Comparison of ENCODE assay signal across 12 cellular contexts in the genomic region with DNA sequence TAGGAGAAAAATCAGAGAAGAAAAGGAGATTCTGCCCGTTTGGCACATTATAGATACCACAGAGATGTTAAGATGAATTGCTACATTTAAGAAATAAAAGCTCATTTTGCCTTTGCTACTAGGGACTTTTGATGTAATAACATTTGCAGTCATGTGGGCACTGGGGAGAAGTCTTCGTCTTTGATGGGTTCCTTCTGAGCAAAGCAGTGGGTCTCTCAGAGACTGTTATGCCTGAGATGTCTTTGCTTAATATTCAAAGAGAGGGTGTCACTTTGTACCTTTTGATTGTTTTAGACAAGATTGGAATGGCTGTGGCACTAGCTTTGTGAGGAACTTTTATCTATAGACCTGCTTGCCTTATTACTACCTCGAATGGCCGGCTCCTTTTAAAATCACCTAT. TPM values are rescaled to one million over a fixed set of nuclear protein-coding genes. Genes with fewer than 3 reads are reported as not detected.
DNase-seq lines count a peak whose midpoint lies in the region; ATAC-seq, FAIRE-seq and TF ChIP-seq lines count a peak whose summit lies in the region.
"Had no signal": no experiment of that assay in that cellular context is flagged by ENCODE, and none has a peak within 500 bp of the region (broad histone marks: within the 10 kb centered on the region; RNA-seq: fewer than 3 reads in every experiment).

No MANE protein-coding gene starts in this region.

- no peak for TF ChIP-seq CTCF in 22Rv1 (IDR thresholded peaks at IDR 0.05)
- no peak for TF ChIP-seq CTCF in colonic mucosa (IDR thresholded peaks at IDR 0.05)
- no peak for TF ChIP-seq CTCF in neural cell (IDR thresholded peaks at IDR 0.05; ENCODE audit: poor library complexity, severe bottlenecking)

- TF ChIP-seq EP300 in neural cell (conservative IDR thresholded peaks at IDR 0.05; ENCODE audit: poor library complexity, severe bottlenecking), result no peak

- no peak for ATAC-seq in HG02623 (IDR thresholded peaks at IDR 0.05; ENCODE audit: unreplicated experiment)

- H3K9ac ChIP-seq in Karpas-422 (ENCODE audit: low read length) (peak overlapping the region; percentile 31), colonic mucosa (ENCODE audit: low read depth in 2 of 2, low read length in 2 of 2) (no peak overlapping the region), neural cell (ENCODE audit: low read length) (peak overlapping the region; percentile 74)

- intact Hi-C loops in colonic mucosa (cut with DNase I), result no loop called here

- H3K9me2 ChIP-seq in Karpas-422 (replicated peaks; ENCODE audit: insufficient read depth, low read length) (no peaks in the 10 kb centered on the region), neural cell (ENCODE audit: insufficient read depth, low read length) (no peaks in the 10 kb centered on the region)

- H3K4me1 ChIP-seq in Karpas-422 (ENCODE audit: low read length), result peaks cover 46% of the 10 kb centered on the region
- H3K4me1 ChIP-seq in colonic mucosa, result peaks cover 4% of the 10 kb centered on the region

- H4K20me1 ChIP-seq in Karpas-422 (ENCODE audit: insufficient read depth, low read depth, low read length) (no peaks in the 10 kb centered on the region), neural cell (ENCODE audit: insufficient read depth) (no peaks in the 10 kb centered on the region)

- H2AFZ ChIP-seq in Karpas-422 (ENCODE audit: low read length) (no peak overlapping the region), neural cell (ENCODE audit: low read depth, low read length) (no peak overlapping the region)

- H3K79me2 ChIP-seq in Karpas-422 (ENCODE audit: low read length) (peaks cover 62% of the 10 kb centered on the region), neural cell (replicated peaks; ENCODE audit: insufficient read depth, low read length) (peaks cover 31% of the 10 kb centered on the region)

- H3K4me3 ChIP-seq in Karpas-422 (ENCODE audit: low read length), result 0 out of 2 replicates have a peak overlapping the region, but pooled peaks have one; percentile 32
- H3K4me3 ChIP-seq in colonic mucosa, result no peak overlapping the region
- peak overlapping the region; percentile 62 for H3K4me3 ChIP-seq in neural cell (ENCODE audit: low read length)

- H3F3A ChIP-seq in neural cell (ENCODE audit: insufficient read depth, low read length, poor library complexity, severe bottlenecking), result peaks cover 7% of the 10 kb centered on the region

- TF ChIP-seq RAD21 in neural cell (conservative IDR thresholded peaks at IDR 0.05), result no peak

- H3K36me3 ChIP-seq in Karpas-422 (ENCODE audit: insufficient read depth, low read length) (no peaks in the 10 kb centered on the region), colonic mucosa (no peaks in the 10 kb centered on the region), neural cell (ENCODE audit: insufficient read depth, low read length) (no peaks in the 10 kb centered on the region)

- H3K27ac ChIP-seq in 22Rv1 (peak overlapping the region; percentile 82), Karpas-422 (ENCODE audit: low read length) (peak overlapping the region; percentile 77), colonic mucosa (peak overlapping the region; percentile 82), neural cell (ENCODE audit: low read length) (peak overlapping the region; percentile 95)

- H3K9me3 ChIP-seq in Karpas-422 (ENCODE audit: low read length) (no peaks in the 10 kb centered on the region), colonic mucosa (no peaks in the 10 kb centered on the region), neural cell (ENCODE audit: low read length) (no peaks in the 10 kb centered on the region)

- no peak for FAIRE-seq in RCC 7860 (lab: Jason Lieb, UNC)
- FAIRE-seq: HTR-8/SVneo had no signal

- H3K27me3 ChIP-seq in Karpas-422 (ENCODE audit: low read length) (no peaks in the 10 kb centered on the region), colonic mucosa (no peaks in the 10 kb centered on the region), neural cell (ENCODE audit: insufficient read depth, low read depth, low read length) (no peaks in the 10 kb centered on the region)

- no peak for DNase-seq in Karpas-422
- DNase-seq in colonic mucosa, result no peak
- DNase-seq in NCI-H1417 treated with DMSO at 0.1 percent for 48 hours (lab: John Stamatoyannopoulos, UW), result no peak
- DNase-seq in stimulated activated CD4-positive, alpha-beta T cell treated with anti-CD3 and anti-CD28 coated beads, Interleukin-12 subunit alpha, Interleukin-12 subunit beta, amount 100 ng/mL, for 4 hours, result no peak
- DNase-seq in RCC 7860 (ENCODE audit: low spot score), result no peak
- DNase-seq: central memory CD4-positive, alpha-beta T cell had no signal

- H3K4me2 ChIP-seq in Karpas-422 (ENCODE audit: low read depth, low read length, poor library complexity, severe bottlenecking) (peak overlapping the region; percentile 56), neural cell (ENCODE audit: low read length) (peak overlapping the region; percentile 91)

TF ChIP-seq in neural cell, 6 proteins besides CTCF, POLR2A, EP300 and RAD21:
- TF ChIP-seq TAF1 (IDR thresholded peaks at IDR 0.05; ENCODE audit: low read depth), result no peak
- TF ChIP-seq, protein P1, sequence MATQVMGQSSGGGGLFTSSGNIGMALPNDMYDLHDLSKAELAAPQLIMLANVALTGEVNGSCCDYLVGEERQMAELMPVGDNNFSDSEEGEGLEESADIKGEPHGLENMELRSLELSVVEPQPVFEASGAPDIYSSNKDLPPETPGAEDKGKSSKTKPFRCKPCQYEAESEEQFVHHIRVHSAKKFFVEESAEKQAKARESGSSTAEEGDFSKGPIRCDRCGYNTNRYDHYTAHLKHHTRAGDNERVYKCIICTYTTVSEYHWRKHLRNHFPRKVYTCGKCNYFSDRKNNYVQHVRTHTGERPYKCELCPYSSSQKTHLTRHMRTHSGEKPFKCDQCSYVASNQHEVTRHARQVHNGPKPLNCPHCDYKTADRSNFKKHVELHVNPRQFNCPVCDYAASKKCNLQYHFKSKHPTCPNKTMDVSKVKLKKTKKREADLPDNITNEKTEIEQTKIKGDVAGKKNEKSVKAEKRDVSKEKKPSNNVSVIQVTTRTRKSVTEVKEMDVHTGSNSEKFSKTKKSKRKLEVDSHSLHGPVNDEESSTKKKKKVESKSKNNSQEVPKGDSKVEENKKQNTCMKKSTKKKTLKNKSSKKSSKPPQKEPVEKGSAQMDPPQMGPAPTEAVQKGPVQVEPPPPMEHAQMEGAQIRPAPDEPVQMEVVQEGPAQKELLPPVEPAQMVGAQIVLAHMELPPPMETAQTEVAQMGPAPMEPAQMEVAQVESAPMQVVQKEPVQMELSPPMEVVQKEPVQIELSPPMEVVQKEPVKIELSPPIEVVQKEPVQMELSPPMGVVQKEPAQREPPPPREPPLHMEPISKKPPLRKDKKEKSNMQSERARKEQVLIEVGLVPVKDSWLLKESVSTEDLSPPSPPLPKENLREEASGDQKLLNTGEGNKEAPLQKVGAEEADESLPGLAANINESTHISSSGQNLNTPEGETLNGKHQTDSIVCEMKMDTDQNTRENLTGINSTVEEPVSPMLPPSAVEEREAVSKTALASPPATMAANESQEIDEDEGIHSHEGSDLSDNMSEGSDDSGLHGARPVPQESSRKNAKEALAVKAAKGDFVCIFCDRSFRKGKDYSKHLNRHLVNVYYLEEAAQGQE (IDR thresholded peaks at IDR 0.05; ENCODE audit: borderline replicate concordance), result no peak

RNA-seq across cellular contexts. Expression of gene SLC25A25, which starts 25.0 kb away (rescaled TPM):
- 4.1 and 12.7 TPM in 2 replicates for total RNA-seq in Karpas-422 (2014; rRNA removed; shearing (Covaris generic); ENCODE audit: low replicate concordance)
- total RNA-seq in colonic mucosa, result 10 to 100 TPM; 12.3 to 19.7 TPM
- 43.7 and 50.7 TPM in 2 replicates for polyA plus RNA-seq in neural cell
- polyA minus RNA-seq in neural cell, result 63.3 and 67.7 TPM in 2 replicates

RNA-seq across cellular contexts. Expression of gene NAIF1, which starts 25.9 kb away (rescaled TPM):
- total RNA-seq in Karpas-422 (2014; rRNA removed; shearing (Covaris generic); ENCODE audit: low replicate concordance), result 7.3 and 13.9 TPM in 2 replicates
- 10 to 100 TPM; 10.8 to 11.6 TPM for total RNA-seq in colonic mucosa
- 9.9 and 10.2 TPM in 2 replicates for polyA plus RNA-seq in neural cell
- 13.1 and 13.4 TPM in 2 replicates for polyA minus RNA-seq in neural cell

RNA-seq across cellular contexts. Expression of gene PTGES2, which starts 34.5 kb away (rescaled TPM):
- 68.4 and 114 TPM in 2 replicates for total RNA-seq in Karpas-422 (2014; rRNA removed; shearing (Covaris generic); ENCODE audit: low replicate concordance)
- 100 to 1,000 TPM in 1 of 2 donors, 10 to 100 TPM in 1; 93.7 to 142 TPM for total RNA-seq in colonic mucosa
- polyA plus RNA-seq in neural cell, result 55.9 and 68.0 TPM in 2 replicates
- 47.6 and 57.5 TPM in 2 replicates for polyA minus RNA-seq in neural cell

RNA-seq across cellular contexts. Expression of gene LCN2, which starts 56.2 kb away (rescaled TPM):
- not detected in 2 replicates for total RNA-seq in Karpas-422 (2014; rRNA removed; shearing (Covaris generic); ENCODE audit: low replicate concordance)
- 100 to 1,000 TPM; 162 to 374 TPM for total RNA-seq in colonic mucosa
- polyA plus RNA-seq in neural cell, result not detected in 2 replicates
- polyA minus RNA-seq in neural cell, result not detected in 2 replicates
- total RNA-seq: Daoy, SK-MEL-5 had no signal

Comparison
In these comparisons a context has a peak if more than half of its experiments do, and no peak if none do; other contexts are left out.
1. H3K9ac ChIP-seq: peak in Karpas-422 (single experiment) and neural cell (single experiment); none in colonic mucosa (0 of 2).
2. Peak in every context shown above with its lines, with median percentiles within 50 percentile points of each other: H3K27ac ChIP-seq.